8 cellular contexts compared by ENCODE assay signal in genomic region chr10:89352039-89352597, GRCh38. TPM values are rescaled to one million over a fixed set of nuclear protein-coding genes. Genes with fewer than 3 reads are reported as not detected.
A peak's percentile ranks its signal among the peaks of the same experiment; 100 is the strongest.
DNase-seq lines count a peak whose midpoint lies in the region; ATAC-seq and TF ChIP-seq lines count a peak whose summit lies in the region.

No MANE protein-coding gene starts in this region.

- peaks cover 5% of the 10 kb centered on the region for H3K36me3 Mint-ChIP-seq in osteocyte (ENCODE audit: unreplicated experiment)

- H3K4me3 Mint-ChIP-seq in osteocyte (ENCODE audit: unreplicated experiment) = peak overlapping the region; percentile 57

- H3K4me3 ChIP-seq in epithelial cell of proximal tubule (ENCODE audit: low read depth, low read length) = peak overlapping the region; percentile 30

- H3K4me1 Mint-ChIP-seq in osteocyte (ENCODE audit: unreplicated experiment) = peaks cover 51% of the 10 kb centered on the region

- POLR2A ChIA-PET in HEK293T (lab: Yijun Ruan, JAX) = no interaction called here

- peak overlapping the region; percentile 99 for H3K27ac Mint-ChIP-seq in osteocyte (ENCODE audit: unreplicated experiment)

- no peaks in the 10 kb centered on the region for H3K27me3 Mint-ChIP-seq in osteocyte (ENCODE audit: unreplicated experiment)

- peaks cover 4% of the 10 kb centered on the region for H3K9me3 Mint-ChIP-seq in osteocyte (ENCODE audit: unreplicated experiment)

- peak; percentile 56 for ATAC-seq in GM19035 (IDR thresholded peaks at IDR 0.05; ENCODE audit: unreplicated experiment)

- DNase-seq in M059J (ENCODE audit: low read depth) (peak; percentile 94), epithelial cell of proximal tubule (ENCODE audit: low read depth) (peak; percentile 95), osteocyte (ENCODE audit: extremely low spot score, unreplicated experiment) (peak; percentile 84), T-helper 2 cell (no peak), HEK293T (ENCODE audit: extremely low spot score) (no peak), NCI-H82 (lab: John Stamatoyannopoulos, UW) (no peak)
- no peak for DNase-seq in activated CD4-positive, CD25-positive, alpha-beta regulatory T cell (lab: John Stamatoyannopoulos, UW)

- TF ChIP-seq CTCF in epithelial cell of proximal tubule (conservative IDR thresholded peaks at IDR 0.05; ENCODE audit: low read depth, low read length) = no peak
- no peak for TF ChIP-seq CTCF in osteocyte (IDR thresholded peaks at IDR 0.05)

- CTCF ChIA-PET in HEK293T (lab: Yijun Ruan, JAX) = no interaction called here

TF ChIP-seq in HEK293T, 16 proteins besides CTCF, POLR2A, EP300 and RAD21:
- TF ChIP-seq FOXK2 (IDR thresholded peaks at IDR 0.05) = no peak
- TF ChIP-seq LEF1 (IDR thresholded peaks at IDR 0.05; ENCODE audit: borderline replicate concordance) = no peak
- TF ChIP-seq FOXA1 (IDR thresholded peaks at IDR 0.05) = no peak
- TF ChIP-seq HDGF (IDR thresholded peaks at IDR 0.05; ENCODE audit: borderline replicate concordance) = no peak
- TF ChIP-seq L3MBTL2 (conservative IDR thresholded peaks at IDR 0.05) = no peak
TF ChIP-seq in HEK293T: peak in this region for 0.

RNA-seq across cellular contexts. Expression of gene IFIT3, which starts 24.3 kb away (rescaled TPM):
- 303 and 380 TPM in 2 replicates for total RNA-seq in M059J (2014; rRNA removed; shearing (Covaris generic))
- total RNA-seq in epithelial cell of proximal tubule (5.3 and 10.5 TPM in 2 replicates), osteocyte (19.9 and 22.7 TPM in 2 replicates)

RNA-seq across cellular contexts. Expression of gene IFIT1B, which starts 25.7 kb away (rescaled TPM):
- total RNA-seq in M059J (2014; rRNA removed; shearing (Covaris generic)) = 0.37 and 0.76 TPM in 2 replicates
- total RNA-seq in epithelial cell of proximal tubule (0.36 TPM in 1 of 2 replicates, not detected in the other), osteocyte (not detected in 2 replicates)

RNA-seq across cellular contexts. Expression of gene IFIT1, which starts 40.3 kb away (rescaled TPM):
- 733 and 788 TPM in 2 replicates for total RNA-seq in M059J (2014; rRNA removed; shearing (Covaris generic))
- total RNA-seq in epithelial cell of proximal tubule (2.0 and 3.4 TPM in 2 replicates), osteocyte (20.4 and 21.5 TPM in 2 replicates)

RNA-seq across cellular contexts. Expression of gene IFIT2, which starts 50.3 kb away (rescaled TPM):
- 42.5 and 58.0 TPM in 2 replicates for total RNA-seq in M059J (2014; rRNA removed; shearing (Covaris generic))
- total RNA-seq in epithelial cell of proximal tubule = 1.7 and 2.2 TPM in 2 replicates
- 8.8 and 11.0 TPM in 2 replicates for total RNA-seq in osteocyte

Comparison
In these comparisons a context has a peak if more than half of its experiments do, and no peak if none do; other contexts are left out.
1. DNase-seq: peak in M059J (single experiment), epithelial cell of proximal tubule (single experiment) and osteocyte (single experiment); none in T-helper 2 cell (0 of 5), HEK293T (single experiment), NCI-H82 (single experiment) and activated CD4-positive, CD25-positive, alpha-beta regulatory T cell (0 of 4).
2. RNA of gene IFIT3, which starts 24.3 kb away (total RNA-seq): 303 to 380 TPM in M059J; 19.9 to 22.7 TPM in osteocyte and 5.3 to 10.5 TPM in epithelial cell of proximal tubule; every median in the first group is over 10 times any median in the second.
3. RNA of gene IFIT1, which starts 40.3 kb away (total RNA-seq): 733 to 788 TPM in M059J; 20.4 to 21.5 TPM in osteocyte and 2.0 to 3.4 TPM in epithelial cell of proximal tubule; every median in the first group is over 10 times any median in the second.